ENCODE assay signal across 14 cellular contexts in genomic region chr11:115674831-115675230, GRCh38.
DNase-seq lines count a peak whose midpoint lies in the region; ATAC-seq and TF ChIP-seq lines count a peak whose summit lies in the region.
"Had no signal": no experiment of that assay in that cellular context is flagged by ENCODE, and none has a peak within 500 bp of the region (broad histone marks: within the 10 kb centered on the region; RNA-seq: fewer than 3 reads in every experiment).

No MANE protein-coding gene starts in this region.

- H4K8ac ChIP-seq in IMR-90 (ENCODE audit: low read depth in 2 of 2, low read length in 2 of 2) (peak overlapping the region in 1 of 2 experiments; percentile 24; a peak in 1 of 4 replicates), trophoblast cell (ENCODE audit: low read depth, low read length) (no peak overlapping the region)

- H2BK12ac ChIP-seq in trophoblast cell (ENCODE audit: low read length) = no peak overlapping the region

- H2BK5ac ChIP-seq in IMR-90 (ENCODE audit: low read depth, low read length, poor library complexity, severe bottlenecking) = no peak overlapping the region
- no peak overlapping the region for H2BK5ac ChIP-seq in trophoblast cell (ENCODE audit: low read depth, low read length, poor library complexity)

- POLR2A ChIA-PET in IMR-90 (lab: Charles Lee; ENCODE audit: unreplicated experiment) = interaction anchor here (0.5 kb wide), 1 partner anchor 43 kb away, joined by 6 read pairs; no protein-coding TSS in a partner anchor

- no peaks in the 10 kb centered on the region for H4K20me1 ChIP-seq in IMR-90 (ENCODE audit: insufficient read depth, low read length)

- H3K23ac ChIP-seq in IMR-90 (ENCODE audit: low read depth, low read length) (no peak overlapping the region), trophoblast cell (ENCODE audit: low read length) (no peak overlapping the region)

- TF ChIP-seq POLR2A in IMR-90 (IDR thresholded peaks at IDR 0.05; ENCODE audit: low read depth, low read length) = no peak

- no peak for TF ChIP-seq CTCF in IMR-90 (conservative IDR thresholded peaks at IDR 0.05; ENCODE audit: low read depth, low read length)

- H3K14ac ChIP-seq in IMR-90 (replicated peaks; ENCODE audit: low read depth, low read length) (peak overlapping the region; percentile 35), trophoblast cell (ENCODE audit: low read length) (no peak overlapping the region)

- peak overlapping the region; percentile 74; the same call in 1 of the 2 replicates for H2BK120ac ChIP-seq in IMR-90 (ENCODE audit: low read depth, low read length)
- no peak overlapping the region for H2BK120ac ChIP-seq in trophoblast cell (ENCODE audit: insufficient read depth, low read length, poor library complexity)

- H3K9ac ChIP-seq in IMR-90 (ENCODE audit: low read depth, low read length) (no peak overlapping the region), trophoblast cell (ENCODE audit: low read length) (no peak overlapping the region)

- H4K91ac ChIP-seq in IMR-90 (ENCODE audit: insufficient read depth, low read depth, low read length) = peak overlapping the region; percentile 55; the same call in 1 of the 2 replicates
- H4K91ac ChIP-seq in trophoblast cell (ENCODE audit: low read depth, low read length) = no peak overlapping the region

- no peak overlapping the region for H3K27ac ChIP-seq in IMR-90 (ENCODE audit: insufficient read depth, low read length)
- H3K27ac ChIP-seq in trophoblast cell (ENCODE audit: low read depth, low read length) = peak overlapping the region; percentile 13
- H3K27ac ChIP-seq: A549, C4-2B had no signal

- H3K18ac ChIP-seq in IMR-90 (ENCODE audit: low read depth, low read length) (0 out of 2 replicates have a peak overlapping the region, but pooled peaks have one; percentile 0), trophoblast cell (ENCODE audit: low read length) (no peak overlapping the region)

- H2AFZ ChIP-seq in IMR-90 (replicated peaks; ENCODE audit: low read length, poor library complexity) = peak overlapping the region; percentile 33
- no peak overlapping the region for H2AFZ ChIP-seq in trophoblast cell (ENCODE audit: insufficient read depth, low read length, poor library complexity)

- BruUV-seq in IMR-90 (replicated peaks; lab: Mats Ljungman, UMichigan) = no TSS peak

- DNase-seq in IMR-90 = no peak
- DNase-seq in islet precursor cell = peak; percentile 97
- DNase-seq in trophoblast cell = no peak
- DNase-seq in NCI-H2196 treated with DMSO at 0.1 percent for 48 hours (lab: John Stamatoyannopoulos, UW; ENCODE audit: unreplicated experiment) = no peak
- DNase-seq: BE2C; CD4-positive, alpha-beta memory T cell; DND-41; GF-D8 had no signal

- H3K27me3 ChIP-seq in IMR-90 (ENCODE audit: control insufficient read depth, insufficient read depth, low read length) (no peaks in the 10 kb centered on the region), trophoblast cell (ENCODE audit: insufficient read depth, low read length) (no peaks in the 10 kb centered on the region)
- H3K27me3 ChIP-seq: BE2C had no signal

- intact Hi-C loops in IMR-90 (cut with micrococcal nuclease) = loop anchor here (5.0 to 10.0 kb wide), 2 partner anchors 173 to 340 kb away; partner anchors contain the start of gene CADM1

- H3K9me1 ChIP-seq in IMR-90 (ENCODE audit: insufficient read depth, low read length) = peaks cover 20% of the 10 kb centered on the region

- 0 out of 2 replicates have a peak overlapping the region, but pooled peaks have one; percentile 4 for H4K5ac ChIP-seq in IMR-90 (ENCODE audit: low read depth, low read length)

- peak overlapping the region; percentile 50; the same call in 1 of the 3 replicates for H2BK15ac ChIP-seq in IMR-90 (ENCODE audit: low read depth, low read length)

- ATAC-seq in IMR-90 (ENCODE audit: low read depth) = no peak
- no peak for ATAC-seq in GM19397 (IDR thresholded peaks at IDR 0.05; ENCODE audit: unreplicated experiment)
- no peak for ATAC-seq in HG03135 (IDR thresholded peaks at IDR 0.05; ENCODE audit: unreplicated experiment)
- ATAC-seq: A549, HepG2 had no signal

- dilution Hi-C loops in IMR-90 (cut with HindIII; ENCODE audit: low sequenced_read_pairs, unreplicated experiment) = no loop called here

- H3K79me1 ChIP-seq in IMR-90 (ENCODE audit: low read depth in 1 of 2, low read length in 2 of 2) = no peaks in the 10 kb centered on the region; a peak in 1 of 4 replicates
- H3K79me1 ChIP-seq in trophoblast cell (ENCODE audit: low read length) = peaks cover 2% of the 10 kb centered on the region

- H3K36me3 ChIP-seq in IMR-90 (ENCODE audit: control insufficient read depth, insufficient read depth, low read length) = no peaks in the 10 kb centered on the region
- no peaks in the 10 kb centered on the region for H3K36me3 ChIP-seq in trophoblast cell (ENCODE audit: control insufficient read depth in 1 of 2, insufficient read depth in 2 of 2, low read length in 2 of 2)
- H3K36me3 ChIP-seq: BE2C, HAP-1 had no signal

- H2AK5ac ChIP-seq in IMR-90 (ENCODE audit: low read depth, low read length) = peak overlapping the region; percentile 71; the same call in 1 of the 2 replicates
- H2AK5ac ChIP-seq in trophoblast cell (ENCODE audit: low read length) = no peak overlapping the region

- no peak overlapping the region for H3K4me3 ChIP-seq in IMR-90 (ENCODE audit: insufficient read depth, low read depth, low read length)
- no peak overlapping the region for H3K4me3 ChIP-seq in trophoblast cell (ENCODE audit: low read depth, low read length)
- H3K4me3 ChIP-seq: A549, HAP-1 had no signal

- peaks cover 21% of the 10 kb centered on the region for H3K4me1 ChIP-seq in IMR-90 (ENCODE audit: control insufficient read depth, insufficient read depth, low read length)
- H3K4me1 ChIP-seq in trophoblast cell (ENCODE audit: control insufficient read depth in 1 of 2, insufficient read depth in 2 of 2, low read length in 2 of 2) = peaks cover 19 to 27% of the 10 kb centered on the region in 2 experiments
- H3K4me1 ChIP-seq: A549, HAP-1 had no signal

- H3K9me3 ChIP-seq in IMR-90 (ENCODE audit: control insufficient read depth, insufficient read depth, low read length) = no peaks in the 10 kb centered on the region
- H3K9me3 ChIP-seq in trophoblast cell (ENCODE audit: insufficient read depth, low read depth, low read length) = no peaks in the 10 kb centered on the region
- H3K9me3 ChIP-seq: A549, BE2C, HAP-1 had no signal

- no peaks in the 10 kb centered on the region for H3K79me2 ChIP-seq in trophoblast cell (ENCODE audit: control insufficient read depth, insufficient read depth, low read length, poor library complexity)

- CTCF ChIA-PET in IMR-90 (lab: Yijun Ruan, JAX) = no interaction called here

- H2AK9ac ChIP-seq in IMR-90 (replicated peaks; ENCODE audit: low read depth, low read length, poor library complexity) = no peak overlapping the region

- in situ Hi-C loops in IMR-90 (cut with MboI; ENCODE audit: low sequenced_read_pairs) = no loop called here

- H3K4ac ChIP-seq in IMR-90 (ENCODE audit: low read depth, low read length) (peak overlapping the region; percentile 63), trophoblast cell (ENCODE audit: low read depth, low read length) (no peak overlapping the region)

- H3K4me2 ChIP-seq in IMR-90 (ENCODE audit: low read depth, low read length) (no peak overlapping the region), trophoblast cell (ENCODE audit: low read length) (no peak overlapping the region)
- H3K4me2 ChIP-seq: A549 had no signal

- no peak for TF ChIP-seq RAD21 in IMR-90 (IDR thresholded peaks at IDR 0.05; ENCODE audit: low read length)

- peak overlapping the region; percentile 21 for H2BK20ac ChIP-seq in IMR-90 (ENCODE audit: low read depth, low read length)

- H3K56ac ChIP-seq in IMR-90 (ENCODE audit: extremely low read depth, insufficient read depth, low read length) = no peak overlapping the region

- no peak overlapping the region for H4K12ac ChIP-seq in trophoblast cell (ENCODE audit: low read depth, low read length)

- 96% methylated on average over 3 of the region's 10 CpGs; no CpG with 5 or more reads in 1 of the 2 experiments for WGBS in IMR-90 (ENCODE audit: extremely low coverage in 2 of 2, insufficient read length in 1 of 2), 2 experiments
- no CpG with 5 or more reads among the region's 10 CpGs for WGBS in trophoblast cell (ENCODE audit: extremely low coverage, insufficient coverage, insufficient read length)

TF ChIP-seq in IMR-90, 13 proteins besides CTCF, POLR2A, EP300 and RAD21:
- TF ChIP-seq MAFK (IDR thresholded peaks at IDR 0.05; ENCODE audit: low read depth, low read length) (no peak), RFX5 (IDR thresholded peaks at IDR 0.05; ENCODE audit: low read depth, low read length) (no peak), RCOR1 (IDR thresholded peaks at IDR 0.05; ENCODE audit: insufficient replicate concordance, low read length) (no peak)
